1 cellular context compared by ENCODE assay signal in genomic region chr2:71951718-71952404, GRCh38.
TF ChIP-seq lines count a peak whose summit lies in the region.

No MANE protein-coding gene starts in this region.

TF ChIP-seq in HepG2, 621 proteins besides CTCF, POLR2A, EP300 and RAD21:
- TF ChIP-seq SATB2 (CRISPR knock-in tag; IDR thresholded peaks at IDR 0.05) (no peak), ZNF562 (CRISPR knock-in tag; IDR thresholded peaks at IDR 0.05; ENCODE audit: borderline replicate concordance) (no peak), ZNF75D (CRISPR knock-in tag; IDR thresholded peaks at IDR 0.05; ENCODE audit: borderline replicate concordance) (no peak), SP1 (IDR thresholded peaks at IDR 0.05) (no peak), SP1 (CRISPR knock-in tag; IDR thresholded peaks at IDR 0.05) (no peak), SNAPC5 (CRISPR knock-in tag; IDR thresholded peaks at IDR 0.05; ENCODE audit: borderline replicate concordance) (no peak), ARID3A (IDR thresholded peaks at IDR 0.05; ENCODE audit: low read depth, low read length) (no peak), ZNF724P (CRISPR knock-in tag; IDR thresholded peaks at IDR 0.05; ENCODE audit: borderline replicate concordance) (no peak), ZFAT (CRISPR knock-in tag; conservative IDR thresholded peaks at IDR 0.05) (no peak)
- TF ChIP-seq, protein P1, sequence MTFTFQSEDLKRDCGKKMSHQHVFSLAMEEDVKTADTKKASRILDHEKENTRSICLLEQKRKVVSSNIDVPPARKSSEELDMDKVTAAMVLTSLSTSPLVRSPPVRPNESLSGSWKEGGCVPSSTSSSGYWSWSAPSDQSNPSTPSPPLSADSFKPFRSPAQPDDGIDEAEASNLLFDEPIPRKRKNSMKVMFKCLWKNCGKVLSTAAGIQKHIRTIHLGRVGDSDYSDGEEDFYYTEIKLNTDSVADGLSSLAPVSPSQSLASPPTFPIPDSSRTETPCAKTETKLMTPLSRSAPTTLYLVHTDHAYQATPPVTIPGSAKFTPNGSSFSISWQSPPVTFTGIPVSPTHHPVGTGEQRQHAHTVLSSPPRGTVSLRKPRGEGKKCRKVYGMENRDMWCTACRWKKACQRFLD (CRISPR knock-in tag; IDR thresholded peaks at IDR 0.05; ENCODE audit: borderline replicate concordance), result no peak
- TF ChIP-seq, protein P2, sequence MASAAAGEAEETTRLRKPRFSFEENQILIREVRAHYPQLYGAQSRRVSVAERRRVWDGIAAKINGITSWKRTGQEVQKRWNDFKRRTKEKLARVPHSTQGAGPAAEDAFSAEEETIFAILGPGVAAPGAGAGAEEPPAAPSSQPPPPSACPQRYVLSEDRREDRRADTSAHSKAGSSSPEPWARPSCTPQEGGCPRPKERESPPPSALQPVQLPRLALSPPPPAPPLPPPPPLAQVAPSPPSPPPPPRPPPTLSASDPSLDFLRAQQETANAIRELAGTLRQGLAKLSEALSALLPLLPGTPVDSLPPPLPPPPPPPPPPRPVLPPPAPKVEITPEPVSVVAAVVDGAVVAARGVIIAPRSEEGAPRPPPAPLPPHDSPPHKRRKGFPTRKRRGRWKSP (CRISPR knock-in tag; IDR thresholded peaks at IDR 0.05), result no peak
